In genomic region chr5:9431496-9432258, GRCh38 we compare ENCODE assay signal across 16 cellular contexts.
DNase-seq lines count a peak whose midpoint lies in the region; ATAC-seq and TF ChIP-seq lines count a peak whose summit lies in the region.
"Had no signal": no experiment of that assay in that cellular context is flagged by ENCODE, and none has a peak within 500 bp of the region (broad histone marks: within the 10 kb centered on the region; RNA-seq: fewer than 3 reads in every experiment).

No MANE protein-coding gene starts in this region.

- peak overlapping the region; percentile 53 for H3K4me2 ChIP-seq in neural progenitor cell
- H3K4me2 ChIP-seq: KMS-11 had no signal

- no peaks in the 10 kb centered on the region for H3K9me3 ChIP-seq in SJCRH30 (replicated peaks)
- H3K9me3 ChIP-seq in neural progenitor cell (ENCODE audit: low read depth), result no peaks in the 10 kb centered on the region
- H3K9me3 ChIP-seq: BE2C had no signal

- no peaks in the 10 kb centered on the region for H3K36me3 ChIP-seq in SJCRH30
- no peaks in the 10 kb centered on the region for H3K36me3 ChIP-seq in neural progenitor cell
- H3K36me3 ChIP-seq: BE2C had no signal

- peak overlapping the region; percentile 89 for H3K27ac Mint-ChIP-seq in neural progenitor cell
- H3K27ac Mint-ChIP-seq in stimulated activated effector memory CD8-positive, alpha-beta T cell treated with anti-CD3 and anti-CD28 coated beads, Interleukin-12 subunit alpha, Interleukin-12 subunit beta, amount 100 ng/mL, for 72 hours, result no peak overlapping the region
- H3K27ac Mint-ChIP-seq: activated T-helper 2 cell treated with anti-CD3 and anti-CD28 coated beads, Interferon-gamma antibody, Interleukin-2, Interleukin-4, amounts not matched to agents 10 μg/mL and 5 μg/mL and 100 μg/mL, durations not matched to agents 14 hours and 24 hours and 36 hours had no signal

- H3K4me3 Mint-ChIP-seq in neural progenitor cell, result no peak overlapping the region
- no peak overlapping the region for H3K4me3 Mint-ChIP-seq in stimulated activated effector memory CD8-positive, alpha-beta T cell treated with anti-CD3 and anti-CD28 coated beads, Interleukin-12 subunit alpha, Interleukin-12 subunit beta, amount 100 ng/mL, for 72 hours

- H2AFZ ChIP-seq in neural progenitor cell (replicated peaks), result no peak overlapping the region

- H3K27ac ChIP-seq in SJCRH30 (no peak overlapping the region), neural progenitor cell (peak overlapping the region; percentile 79)
- H3K27ac ChIP-seq: KMS-11 had no signal

- H3K9me3 Mint-ChIP-seq in neural progenitor cell, result no peaks in the 10 kb centered on the region
- no peaks in the 10 kb centered on the region for H3K9me3 Mint-ChIP-seq in stimulated activated effector memory CD8-positive, alpha-beta T cell treated with anti-CD3 and anti-CD28 coated beads, Interleukin-12 subunit alpha, Interleukin-12 subunit beta, amount 100 ng/mL, for 72 hours
- H3K9me3 Mint-ChIP-seq: activated T-helper 2 cell treated with anti-CD3 and anti-CD28 coated beads, Interferon-gamma antibody, Interleukin-2, Interleukin-4, amounts not matched to agents 10 μg/mL and 5 μg/mL and 100 μg/mL, durations not matched to agents 14 hours and 24 hours and 36 hours had no signal

- H3K36me3 Mint-ChIP-seq in neural progenitor cell, result peaks cover 2% of the 10 kb centered on the region
- no peaks in the 10 kb centered on the region for H3K36me3 Mint-ChIP-seq in stimulated activated effector memory CD8-positive, alpha-beta T cell treated with anti-CD3 and anti-CD28 coated beads, Interleukin-12 subunit alpha, Interleukin-12 subunit beta, amount 100 ng/mL, for 72 hours

- no peak overlapping the region for H3K9ac ChIP-seq in neural progenitor cell
- H3K9ac ChIP-seq: KMS-11 had no signal

- H3K4me3 ChIP-seq in SJCRH30 (no peak overlapping the region), neural progenitor cell (no peak overlapping the region)
- H3K4me3 ChIP-seq: dorsolateral prefrontal cortex had no signal

- peaks cover 13% of the 10 kb centered on the region for H3K4me1 Mint-ChIP-seq in neural progenitor cell
- no peaks in the 10 kb centered on the region for H3K4me1 Mint-ChIP-seq in stimulated activated effector memory CD8-positive, alpha-beta T cell treated with anti-CD3 and anti-CD28 coated beads, Interleukin-12 subunit alpha, Interleukin-12 subunit beta, amount 100 ng/mL, for 72 hours

- no peak for ATAC-seq in stimulated activated effector memory CD8-positive, alpha-beta T cell treated with anti-CD3 and anti-CD28 coated beads, Interleukin-12 subunit alpha, Interleukin-12 subunit beta, amount 100 ng/mL, for 72 hours

- no peaks in the 10 kb centered on the region for H3K4me1 ChIP-seq in SJCRH30
- H3K4me1 ChIP-seq in neural progenitor cell, result peaks cover 34% of the 10 kb centered on the region
- H3K4me1 ChIP-seq: BE2C had no signal

- DNase-seq in ELF-1 (ENCODE audit: low read depth, low spot score) (peak; percentile 34), SJCRH30 (peak; percentile 2 to 33), fibroblast of gingiva (ENCODE audit: low read depth) (peak; percentile 29), neural progenitor cell (ENCODE audit: low spot score) (peak; percentile 81), NCI-H1105 treated with DMSO at 0.1 percent for 48 hours (lab: John Stamatoyannopoulos, UW) (no peak)
- no peak for DNase-seq in activated T-cell treated with anti-CD3 and anti-CD28 coated beads, Interleukin-2, amount 50 U/mL, for 48 hours
- no peak for DNase-seq in activated CD4-positive, alpha-beta T cell treated with anti-CD3 and anti-CD28 coated beads, Interleukin-2, amount 50 U/mL, for 1 hour
- no peak for DNase-seq in stimulated activated effector memory CD8-positive, alpha-beta T cell treated with anti-CD3 and anti-CD28 coated beads, Interleukin-12 subunit alpha, Interleukin-12 subunit beta, amount 100 ng/mL, for 72 hours (ENCODE audit: low spot score in 2 of 2)
- DNase-seq: activated CD4-positive, CD25-positive, alpha-beta regulatory T cell treated with anti-CD3 and anti-CD28 coated beads, Interleukin-2, amount 50 U/mL, for 72 hours; BE2C; dorsolateral prefrontal cortex; NCI-H2227 treated with DMSO at 0.1 percent for 48 hours; SHP77; stimulated activated naive CD4-positive, alpha-beta T cell had no signal

- H3K79me2 ChIP-seq in neural progenitor cell (ENCODE audit: low read depth), result no peaks in the 10 kb centered on the region

- no peaks in the 10 kb centered on the region for H3K27me3 Mint-ChIP-seq in neural progenitor cell (ENCODE audit: insufficient read depth, low read depth)

- no peaks in the 10 kb centered on the region for H4K20me1 ChIP-seq in neural progenitor cell (ENCODE audit: low read depth)

- no peak for TF ChIP-seq CTCF in neural progenitor cell (IDR thresholded peaks at IDR 0.05)

- no peaks in the 10 kb centered on the region for H3K27me3 ChIP-seq in SJCRH30
- H3K27me3 ChIP-seq in neural progenitor cell, result no peaks in the 10 kb centered on the region
- H3K27me3 ChIP-seq: BE2C, dorsolateral prefrontal cortex had no signal

- peaks cover 19% of the 10 kb centered on the region for H3F3A ChIP-seq in neural progenitor cell (ENCODE audit: low read depth)

Comparison
In these comparisons a context has a peak if more than half of its experiments do, and no peak if none do; other contexts are left out.
1. DNase-seq: peak in ELF-1 (single experiment), SJCRH30 (2 of 2), fibroblast of gingiva (single experiment) and neural progenitor cell (single experiment); none in NCI-H1105 treated with DMSO at 0.1 percent for 48 hours (single experiment), activated T-cell treated with anti-CD3 and anti-CD28 coated beads, Interleukin-2, amount 50 U/mL, for 48 hours (0 of 2), activated CD4-positive, alpha-beta T cell treated with anti-CD3 and anti-CD28 coated beads, Interleukin-2, amount 50 U/mL, for 1 hour (single experiment) and stimulated activated effector memory CD8-positive, alpha-beta T cell treated with anti-CD3 and anti-CD28 coated beads, Interleukin-12 subunit alpha, Interleukin-12 subunit beta, amount 100 ng/mL, for 72 hours (0 of 2).